In genomic region chr16:353404-354285, GRCh38 we compare ENCODE assay signal across 1 cellular context.
TF ChIP-seq lines count a peak whose summit lies in the region.

No MANE protein-coding gene starts in this region.

TF ChIP-seq in neural cell, 6 proteins besides CTCF, POLR2A, EP300 and RAD21 (continued from another document):
- TF ChIP-seq REST (IDR thresholded peaks at IDR 0.05; ENCODE audit: borderline replicate concordance) (no peak), SMC3 (conservative IDR thresholded peaks at IDR 0.05; ENCODE audit: poor library complexity) (no peak)
